In the genomic region with DNA sequence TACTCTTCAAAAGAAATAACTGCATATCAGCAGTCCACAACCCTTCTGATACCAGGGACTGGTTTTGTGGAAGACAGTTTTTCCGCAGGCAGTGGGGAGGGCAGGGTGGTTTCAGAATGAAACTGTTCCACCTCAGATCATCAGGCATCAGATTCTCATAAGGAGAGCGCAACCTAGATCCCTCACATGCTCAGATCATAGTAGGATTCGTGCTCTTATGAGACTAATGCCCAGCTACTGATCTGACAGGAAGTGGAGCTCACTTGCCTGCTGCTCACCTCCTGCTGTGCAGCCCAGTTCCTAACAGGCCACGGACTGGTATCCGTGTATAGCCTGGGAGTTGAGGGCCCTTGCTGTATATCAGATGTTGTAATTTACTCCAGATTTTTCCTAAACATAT, we compare ENCODE assay signal across 8 cellular contexts. TPM values are rescaled to one million over a fixed set of nuclear protein-coding genes. Genes with fewer than 3 reads are reported as not detected.
DNase-seq lines count a peak whose midpoint lies in the region; ATAC-seq and TF ChIP-seq lines count a peak whose summit lies in the region.

No MANE protein-coding gene starts in this region.

- H3K79me1 ChIP-seq in mesendoderm (ENCODE audit: low read length): peaks cover 14% of the 10 kb centered on the region

- peaks cover 81% of the 10 kb centered on the region; the same call in 1 of the 2 replicates for H3K79me2 ChIP-seq in OCI-LY7 (ENCODE audit: insufficient read depth, low read depth, low read length)
- peaks cover 15% of the 10 kb centered on the region for H3K79me2 ChIP-seq in mesendoderm (ENCODE audit: control insufficient read depth, insufficient read depth, low read length)

- peaks cover 13% of the 10 kb centered on the region; the same call in 1 of the 2 replicates for H4K20me1 ChIP-seq in OCI-LY7 (ENCODE audit: insufficient read depth, low read length)

- H2BK120ac ChIP-seq in mesendoderm (ENCODE audit: low read depth, low read length): no peak overlapping the region

- no peak for DNase-seq in activated CD4-positive, CD25-positive, alpha-beta regulatory T cell treated with anti-CD3 and anti-CD28 coated beads, Interleukin-2, amount 50 U/mL, for 72 hours
- DNase-seq in OCI-LY7 (ENCODE audit: low spot score) (peak; percentile 15), mesendoderm (peak; percentile 56), testis (no peak), aorta (no peak), esophagus muscularis mucosa (ENCODE audit: extremely low spot score) (no peak)

- peaks cover 27% of the 10 kb centered on the region for H3K4me1 ChIP-seq in OCI-LY7 (ENCODE audit: insufficient read depth, low read length, poor library complexity, severe bottlenecking)
- H3K4me1 ChIP-seq in mesendoderm (ENCODE audit: control insufficient read depth, low read depth, low read length): peaks cover 2% of the 10 kb centered on the region
- H3K4me1 ChIP-seq in testis: no peaks in the 10 kb centered on the region
- peaks cover 0 to 2% of the 10 kb centered on the region in 2 donors for H3K4me1 ChIP-seq in aorta (ENCODE audit: control insufficient read depth in 1 of 2, insufficient read depth in 2 of 2, low read length in 2 of 2)
- peaks cover 12 to 50% (median 34%) of the 10 kb centered on the region in 4 donors for H3K4me1 ChIP-seq in esophagus muscularis mucosa

- H3K18ac ChIP-seq in mesendoderm (ENCODE audit: low read length): no peak overlapping the region

- H3K4ac ChIP-seq in mesendoderm (ENCODE audit: low read depth, low read length): no peak overlapping the region

- POLR2A ChIA-PET in OCI-LY7 (lab: Charles Lee): interaction anchor here (0.6 to 2.7 kb wide), 5 partner anchors 12 to 265 kb away, joined by 3 to 19 read pairs (median 4); partner anchors contain the start of genes GLRX2, RO60 and UCHL5

- H2BK5ac ChIP-seq in mesendoderm (ENCODE audit: low read length): no peak overlapping the region

- no peaks in the 10 kb centered on the region for H3K9me3 ChIP-seq in OCI-LY7 (ENCODE audit: low read length)
- no peaks in the 10 kb centered on the region for H3K9me3 ChIP-seq in testis
- no peaks in the 10 kb centered on the region for H3K9me3 ChIP-seq in aorta (ENCODE audit: control insufficient read depth, low read length)
- no peaks in the 10 kb centered on the region for H3K9me3 ChIP-seq in esophagus muscularis mucosa

- H3K4me2 ChIP-seq in OCI-LY7 (ENCODE audit: low read length): peak overlapping the region; percentile 45
- no peak overlapping the region for H3K4me2 ChIP-seq in mesendoderm (ENCODE audit: low read length)

- peak; percentile 46 to 65 for ATAC-seq in activated CD4-positive, CD25-positive, alpha-beta regulatory T cell treated with anti-CD3 and anti-CD28 coated beads, Interleukin-2, amount 50 U/mL, for 24 hours
- ATAC-seq in HG02642 (IDR thresholded peaks at IDR 0.05; ENCODE audit: poor library complexity, unreplicated experiment) (peak; percentile 55), aorta (ENCODE audit: low FRiP score) (no peak)

- H3K23ac ChIP-seq in mesendoderm (ENCODE audit: low read length): no peak overlapping the region

- no peak overlapping the region for H4K5ac ChIP-seq in mesendoderm (ENCODE audit: low read length)

- TF ChIP-seq POLR2A in testis (IDR thresholded peaks at IDR 0.05) (no peak), esophagus muscularis mucosa (IDR thresholded peaks at IDR 0.05; ENCODE audit: low read depth) (no peak)

- WGBS in mesendoderm (ENCODE audit: extremely low coverage, insufficient coverage, low lambda C conversion rate): no CpG with 5 or more reads among the region's 5 CpGs
- WGBS in testis, 2 donors: 68 to 76% methylated on average over 5 of the region's 5 CpGs
- WGBS in aorta, 2 donors: 61 to 69% methylated on average over 5 of the region's 5 CpGs
- WGBS in esophagus muscularis mucosa: 58% methylated on average over 5 of the region's 5 CpGs

- CTCF ChIA-PET in OCI-LY7 (lab: Charles Lee; ENCODE audit: unreplicated experiment): interaction anchor here (0.6 kb wide), 1 partner anchor 460 kb away, joined by 4 read pairs; no protein-coding TSS in a partner anchor

- no peak overlapping the region for H3K4me3 ChIP-seq in OCI-LY7 (ENCODE audit: low read depth, low read length, poor library complexity, severe bottlenecking)
- no peak overlapping the region for H3K4me3 ChIP-seq in mesendoderm (ENCODE audit: low read length)
- no peak overlapping the region for H3K4me3 ChIP-seq in testis
- H3K4me3 ChIP-seq in aorta (ENCODE audit: low read length in 2 of 2): no peak overlapping the region
- H3K4me3 ChIP-seq in esophagus muscularis mucosa: no peak overlapping the region

- H3K9me2 ChIP-seq in OCI-LY7 (ENCODE audit: insufficient read depth, low read length): no peaks in the 10 kb centered on the region

- H3K27ac ChIP-seq in OCI-LY7 (ENCODE audit: low read depth, low read length, poor library complexity, severe bottlenecking) (no peak overlapping the region), mesendoderm (ENCODE audit: low read depth, low read length) (no peak overlapping the region), testis (no peak overlapping the region), aorta (ENCODE audit: low read depth in 1 of 2, low read length in 2 of 2) (no peak overlapping the region), esophagus muscularis mucosa (replicated peaks in 1 of 4) (no peak overlapping the region)

- no peak for TF ChIP-seq EP300 in esophagus muscularis mucosa (IDR thresholded peaks at IDR 0.05)

- H3K27me3 ChIP-seq in mesendoderm (ENCODE audit: insufficient read depth, low read length, poor library complexity) (no peaks in the 10 kb centered on the region), testis (no peaks in the 10 kb centered on the region), aorta (ENCODE audit: control insufficient read depth in 1 of 2, insufficient read depth in 2 of 2, low read length in 1 of 2) (no peaks in the 10 kb centered on the region), esophagus muscularis mucosa (no peaks in the 10 kb centered on the region)

- peaks cover 47% of the 10 kb centered on the region for H3K36me3 ChIP-seq in OCI-LY7 (ENCODE audit: insufficient read depth, low read length)
- H3K36me3 ChIP-seq in mesendoderm (ENCODE audit: control insufficient read depth, insufficient read depth, low read length): no peaks in the 10 kb centered on the region
- no peaks in the 10 kb centered on the region for H3K36me3 ChIP-seq in testis (ENCODE audit: low read depth, missing control alignments)
- H3K36me3 ChIP-seq in aorta (ENCODE audit: control insufficient read depth in 1 of 2, insufficient read depth in 2 of 2, low read length in 1 of 2): peaks cover 0 to 3% of the 10 kb centered on the region in 2 donors
- peaks cover 0 to 19% (median 4%) of the 10 kb centered on the region in 4 donors for H3K36me3 ChIP-seq in esophagus muscularis mucosa

- H2AK5ac ChIP-seq in mesendoderm (ENCODE audit: low read length): no peak overlapping the region

- BruUV-seq in OCI-LY7 (replicated peaks; lab: Mats Ljungman, UMichigan): no TSS peak

- H2AFZ ChIP-seq in OCI-LY7 (ENCODE audit: low read length): no peak overlapping the region

- H4K8ac ChIP-seq in mesendoderm (ENCODE audit: low read depth, low read length): no peak overlapping the region

- no peak overlapping the region for H2BK15ac ChIP-seq in mesendoderm (replicated peaks; ENCODE audit: low read depth)

- H3K9ac ChIP-seq in mesendoderm (ENCODE audit: low read length): no peak overlapping the region

- H3K56ac ChIP-seq in mesendoderm (ENCODE audit: low read length): no peak overlapping the region

- intact Hi-C loops in OCI-LY7 (cut with micrococcal nuclease; ENCODE audit: unreplicated experiment): no loop called here
- intact Hi-C loops in testis (cut with DNase I; ENCODE audit: low total_unique reads): no loop called here
- intact Hi-C loops in aorta (cut with DNase I): no loop called here
- intact Hi-C loops in esophagus muscularis mucosa (cut with DNase I): no loop called here

- no peak for TF ChIP-seq CTCF in OCI-LY7 (conservative IDR thresholded peaks at IDR 0.05; ENCODE audit: low read length)
- no peak for TF ChIP-seq CTCF in testis (IDR thresholded peaks at IDR 0.05)
- TF ChIP-seq CTCF in esophagus muscularis mucosa (IDR thresholded peaks at IDR 0.05): no peak

RNA-seq across cellular contexts. Expression of gene RO60, which starts 11.5 kb away (rescaled TPM):
- total RNA-seq in OCI-LY7 (2014; rRNA removed; shearing (Covaris generic)): 70.4 and 72.4 TPM in 2 replicates
- total RNA-seq in OCI-LY7 (2022) (77.0 and 83.3 TPM in 2 replicates), testis (10 to 100 TPM; 95.8 to 96.3 TPM), aorta (10 to 100 TPM; 62.9 to 71.7 TPM), esophagus muscularis mucosa (100 to 1,000 TPM; 112 to 277 (median 168) TPM)
- polyA plus RNA-seq in mesendoderm (2013, experiment 1 of 2): 22.3 TPM
- polyA plus RNA-seq in mesendoderm (2013, experiment 2 of 2): 21.1 TPM
- polyA plus RNA-seq in testis (ENCODE audit: insufficient read depth, low read depth, low replicate concordance) (26.7 TPM), aorta (1 to 10 TPM; 6.4 to 8.0 TPM)

RNA-seq across cellular contexts. Expression of gene UCHL5, which starts 11.8 kb away (rescaled TPM):
- total RNA-seq in OCI-LY7 (2014; rRNA removed; shearing (Covaris generic)): 28.6 and 32.7 TPM in 2 replicates
- 82.5 TPM in 2 replicates for total RNA-seq in OCI-LY7 (2022)
- 44.4 TPM for polyA plus RNA-seq in mesendoderm (2013, experiment 1 of 2)
- 44.8 TPM for polyA plus RNA-seq in mesendoderm (2013, experiment 2 of 2)
- 10 to 100 TPM; 38.5 to 55.5 TPM for total RNA-seq in testis
- polyA plus RNA-seq in testis (ENCODE audit: insufficient read depth, low read depth, low replicate concordance): 17.9 TPM
- 10 to 100 TPM; 26.2 to 29.7 TPM for total RNA-seq in aorta
- polyA plus RNA-seq in aorta: 10 to 100 TPM; 10.5 to 17.9 TPM
- 10 to 100 TPM; 24.0 to 33.8 (median 28.8) TPM for total RNA-seq in esophagus muscularis mucosa

RNA-seq across cellular contexts. Expression of gene GLRX2, which starts 34.3 kb away (rescaled TPM):
- 10.6 and 11.0 TPM in 2 replicates for total RNA-seq in OCI-LY7 (2014; rRNA removed; shearing (Covaris generic))
- total RNA-seq in OCI-LY7 (2022) (21.9 and 24.0 TPM in 2 replicates), testis (10 to 100 TPM; 21.2 to 47.6 TPM), aorta (10 to 100 TPM; 13.4 to 14.4 TPM), esophagus muscularis mucosa (10 to 100 TPM in 2 of 4 donors, 1 to 10 TPM in 2; 8.1 to 12.1 (median 10.0) TPM)
- polyA plus RNA-seq in mesendoderm (2013, experiment 1 of 2): 16.7 TPM
- polyA plus RNA-seq in mesendoderm (2013, experiment 2 of 2): 18.0 TPM
- polyA plus RNA-seq in testis (ENCODE audit: insufficient read depth, low read depth, low replicate concordance) (70.1 TPM), aorta (10 to 100 TPM; 14.8 to 30.8 TPM)

RNA-seq across cellular contexts. Expression of gene CDC73, which starts 50.9 kb away (rescaled TPM):
- 12.9 and 25.9 TPM in 2 replicates for total RNA-seq in OCI-LY7 (2014; rRNA removed; shearing (Covaris generic))
- total RNA-seq in OCI-LY7 (2022): 47.9 and 50.0 TPM in 2 replicates
- 37.2 TPM for polyA plus RNA-seq in mesendoderm (2013, experiment 1 of 2)
- 37.0 TPM for polyA plus RNA-seq in mesendoderm (2013, experiment 2 of 2)
- 10 to 100 TPM; 39.6 to 47.1 TPM for total RNA-seq in testis
- 31.4 TPM for polyA plus RNA-seq in testis (ENCODE audit: insufficient read depth, low read depth, low replicate concordance)
- total RNA-seq in aorta: 10 to 100 TPM; 76.2 to 76.5 TPM
- 10 to 100 TPM; 10.7 to 30.2 TPM for polyA plus RNA-seq in aorta
- 10 to 100 TPM; 45.4 to 66.9 (median 46.0) TPM for total RNA-seq in esophagus muscularis mucosa

Comparison
In these comparisons a context has a peak if more than half of its experiments do, and no peak if none do; other contexts are left out.
1. DNase-seq: peak in OCI-LY7 (single experiment) and mesendoderm (single experiment); none in activated CD4-positive, CD25-positive, alpha-beta regulatory T cell treated with anti-CD3 and anti-CD28 coated beads, Interleukin-2, amount 50 U/mL, for 72 hours (single experiment), testis (single experiment), aorta (0 of 2) and esophagus muscularis mucosa (single experiment).